11 cellular contexts compared by ENCODE assay signal in the genomic region with DNA sequence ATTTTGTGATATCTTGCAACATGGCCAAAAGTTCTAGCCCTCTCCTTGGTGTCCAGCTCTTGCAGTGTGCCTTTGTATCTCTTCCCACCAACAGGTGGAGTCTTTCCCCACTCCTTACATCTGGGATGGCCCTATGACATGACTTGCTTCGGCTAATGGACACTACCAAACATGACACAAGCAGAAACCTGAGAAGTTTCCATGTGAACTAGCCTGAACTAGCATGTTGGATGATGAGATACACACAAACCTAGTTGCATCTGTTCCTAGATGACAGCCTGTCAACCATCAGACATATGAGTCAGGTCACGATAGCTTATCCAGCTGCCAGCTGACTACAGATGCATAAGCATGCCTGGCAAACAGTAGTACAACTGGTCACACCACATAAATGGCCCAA.
A peak's percentile ranks its signal among the peaks of the same experiment; 100 is the strongest.
DNase-seq lines count a peak whose midpoint lies in the region; ATAC-seq and TF ChIP-seq lines count a peak whose summit lies in the region.
"Had no signal": no experiment of that assay in that cellular context is flagged by ENCODE, and none has a peak within 500 bp of the region (broad histone marks: within the 10 kb centered on the region; RNA-seq: fewer than 3 reads in every experiment).

No MANE protein-coding gene starts in this region.

- in situ Hi-C loops in GM23248 (cut with MboI), result no loop called here

- H3K4me3 ChIP-seq in AG04450 (ENCODE audit: low read depth, low read length), result no peak overlapping the region
- no peak overlapping the region for H3K4me3 ChIP-seq in GM23248
- no peak overlapping the region for H3K4me3 ChIP-seq in SK-N-SH (ENCODE audit: low read depth in 2 of 2, low read length in 1 of 2)
- H3K4me3 ChIP-seq in gastroesophageal sphincter, result no peak overlapping the region
- no peak overlapping the region for H3K4me3 ChIP-seq in MG63
- H3K4me3 ChIP-seq: uterus had no signal

- TF ChIP-seq CTCF in AG04450 (IDR thresholded peaks at IDR 0.05; ENCODE audit: low read depth, low read length), result peak; percentile 18; the same call in 1 of the 2 replicates
- peak; percentile 51 for TF ChIP-seq CTCF in SK-N-SH (IDR thresholded peaks at IDR 0.05)
- no peak for TF ChIP-seq CTCF in gastroesophageal sphincter (IDR thresholded peaks at IDR 0.05)

- TF ChIP-seq EP300 in SK-N-SH (IDR thresholded peaks at IDR 0.05; ENCODE audit: borderline replicate concordance in 1 of 2, low read depth in 1 of 2, low read length in 1 of 2), result no peak
- TF ChIP-seq EP300 in gastroesophageal sphincter (IDR thresholded peaks at IDR 0.05), result no peak

- H2AFZ ChIP-seq in GM23248 (no peak overlapping the region), SK-N-SH (ENCODE audit: low read depth) (no peak overlapping the region)

- H3K36me3 Mint-ChIP-seq in activated CD8-positive, alpha-beta memory T cell treated with anti-CD3 and anti-CD28 coated beads, Interleukin-2, amount 10 ng/mL, durations not matched to agents 7 days and 5 days, result no peaks in the 10 kb centered on the region
- H3K36me3 Mint-ChIP-seq: CD8-positive, alpha-beta T cell had no signal

- no peak overlapping the region for H3K4me3 Mint-ChIP-seq in activated CD8-positive, alpha-beta memory T cell treated with anti-CD3 and anti-CD28 coated beads, Interleukin-2, amount 10 ng/mL, durations not matched to agents 7 days and 5 days
- H3K4me3 Mint-ChIP-seq: CD8-positive, alpha-beta T cell had no signal

- no peaks in the 10 kb centered on the region for H3K9me3 Mint-ChIP-seq in activated CD8-positive, alpha-beta memory T cell treated with anti-CD3 and anti-CD28 coated beads, Interleukin-2, amount 10 ng/mL, durations not matched to agents 7 days and 5 days (ENCODE audit: low read depth)
- H3K9me3 Mint-ChIP-seq: CD8-positive, alpha-beta T cell had no signal

- H3K4me2 ChIP-seq in GM23248 (ENCODE audit: unreplicated experiment) (no peak overlapping the region), SK-N-SH (no peak overlapping the region)

- ATAC-seq in gastroesophageal sphincter, result no peak
- ATAC-seq in activated CD8-positive, alpha-beta memory T cell treated with anti-CD3 and anti-CD28 coated beads, Interleukin-2, amount 10 ng/mL, durations not matched to agents 7 days and 5 days, result no peak
- ATAC-seq in stimulated activated naive CD8-positive, alpha-beta T cell treated with anti-CD3 and anti-CD28 coated beads, Interleukin-15, Interleukin-2, amounts not matched to agents 100 U/mL and 50 U/mL, for 24 hours, result no peak
- ATAC-seq: CD8-positive, alpha-beta T cell had no signal

- POLR2A ChIA-PET in AG04450 (lab: Yijun Ruan, JAX) (no interaction called here), SK-N-SH (lab: Yijun Ruan, JAX) (no interaction called here)

- no peak overlapping the region for H3K27ac Mint-ChIP-seq in activated CD8-positive, alpha-beta memory T cell treated with anti-CD3 and anti-CD28 coated beads, Interleukin-2, amount 10 ng/mL, durations not matched to agents 7 days and 5 days
- H3K27ac Mint-ChIP-seq: CD8-positive, alpha-beta T cell had no signal

- H3K9me3 ChIP-seq in AG04450 (ENCODE audit: control insufficient read depth, insufficient read depth, low read length), result no peaks in the 10 kb centered on the region
- no peaks in the 10 kb centered on the region for H3K9me3 ChIP-seq in GM23248 (ENCODE audit: low read depth)
- no peaks in the 10 kb centered on the region for H3K9me3 ChIP-seq in SK-N-SH
- no peaks in the 10 kb centered on the region for H3K9me3 ChIP-seq in gastroesophageal sphincter
- no peaks in the 10 kb centered on the region for H3K9me3 ChIP-seq in MG63
- H3K9me3 ChIP-seq: uterus had no signal

- no peaks in the 10 kb centered on the region for H3K79me2 ChIP-seq in GM23248 (ENCODE audit: insufficient read depth)
- H3K79me2 ChIP-seq in SK-N-SH (ENCODE audit: insufficient read depth), result no peaks in the 10 kb centered on the region

- no peaks in the 10 kb centered on the region for H3K27me3 ChIP-seq in AG04450 (ENCODE audit: control insufficient read depth, insufficient read depth, low read length)
- no peaks in the 10 kb centered on the region for H3K27me3 ChIP-seq in GM23248 (replicated peaks; ENCODE audit: insufficient read depth)
- no peaks in the 10 kb centered on the region for H3K27me3 ChIP-seq in SK-N-SH (ENCODE audit: insufficient read depth)
- no peaks in the 10 kb centered on the region for H3K27me3 ChIP-seq in gastroesophageal sphincter
- no peaks in the 10 kb centered on the region for H3K27me3 ChIP-seq in MG63
- H3K27me3 ChIP-seq: uterus had no signal

- CTCF ChIA-PET in AG04450 (lab: Charles Lee) (no interaction called here), SK-N-SH (lab: Yijun Ruan, JAX) (interaction anchor here (0.6 to 1.5 kb wide), 5 partner anchors 14 to 552 kb away, joined by 3 to 8 read pairs (median 3); no protein-coding TSS in a partner anchor)
- CTCF ChIA-PET in activated CD8-positive, alpha-beta memory T cell treated with anti-CD3 and anti-CD28 coated beads, Interleukin-2, amount 10 ng/mL, durations not matched to agents 7 days and 5 days (lab: Charles Lee), result no interaction called here

- no peak overlapping the region for H3K27ac ChIP-seq in AG04450 (ENCODE audit: low read depth, low read length)
- H3K27ac ChIP-seq in GM23248, result no peak overlapping the region
- H3K27ac ChIP-seq in SK-N-SH (ENCODE audit: low read depth in 2 of 2, low read length in 1 of 2), result no peak overlapping the region
- H3K27ac ChIP-seq in gastroesophageal sphincter, result no peak overlapping the region
- H3K27ac ChIP-seq: uterus had no signal

- H3F3A ChIP-seq in GM23248 (ENCODE audit: insufficient read depth) (no peaks in the 10 kb centered on the region), SK-N-SH (replicated peaks; ENCODE audit: insufficient read depth) (no peaks in the 10 kb centered on the region)

- no peaks in the 10 kb centered on the region for H3K27me3 Mint-ChIP-seq in activated CD8-positive, alpha-beta memory T cell treated with anti-CD3 and anti-CD28 coated beads, Interleukin-2, amount 10 ng/mL, durations not matched to agents 7 days and 5 days

- no peaks in the 10 kb centered on the region for H3K4me1 ChIP-seq in GM23248 (ENCODE audit: insufficient read depth)
- no peaks in the 10 kb centered on the region; a peak in 1 of 4 replicates for H3K4me1 ChIP-seq in SK-N-SH (ENCODE audit: control insufficient read depth in 1 of 2, insufficient read depth in 2 of 2, low read depth in 1 of 2, low read length in 1 of 2)
- H3K4me1 ChIP-seq in gastroesophageal sphincter, result no peaks in the 10 kb centered on the region
- H3K4me1 ChIP-seq: uterus had no signal

- no peaks in the 10 kb centered on the region for H4K20me1 ChIP-seq in GM23248 (ENCODE audit: insufficient read depth)
- H4K20me1 ChIP-seq in SK-N-SH (ENCODE audit: insufficient read depth), result no peaks in the 10 kb centered on the region

- H3K9ac ChIP-seq in GM23248 (no peak overlapping the region), SK-N-SH (no peak overlapping the region)

- no peak for TF ChIP-seq POLR2A in gastroesophageal sphincter (IDR thresholded peaks at IDR 0.05)

- H3K4me1 Mint-ChIP-seq in activated CD8-positive, alpha-beta memory T cell treated with anti-CD3 and anti-CD28 coated beads, Interleukin-2, amount 10 ng/mL, durations not matched to agents 7 days and 5 days, result no peaks in the 10 kb centered on the region

- H3K9me2 ChIP-seq in GM23248 (ENCODE audit: insufficient read depth) (no peaks in the 10 kb centered on the region), SK-N-SH (no peaks in the 10 kb centered on the region)

- H3K36me3 ChIP-seq in GM23248 (ENCODE audit: low read depth), result no peaks in the 10 kb centered on the region
- H3K36me3 ChIP-seq in SK-N-SH (replicated peaks in 1 of 2; ENCODE audit: control insufficient read depth in 1 of 2, insufficient read depth in 2 of 2, low read length in 1 of 2), result no peaks in the 10 kb centered on the region
- no peaks in the 10 kb centered on the region for H3K36me3 ChIP-seq in gastroesophageal sphincter
- H3K36me3 ChIP-seq in MG63, result no peaks in the 10 kb centered on the region
- H3K36me3 ChIP-seq: uterus had no signal

- 56 to 60% methylated on average over 2 of the region's 2 CpGs for WGBS in GM23248 (ENCODE audit: low coverage in 1 of 2, low lambda C conversion rate in 2 of 2, missing lambda C conversion rate in 2 of 2), 2 experiments
- WGBS in SK-N-SH (ENCODE audit: low lambda C conversion rate), result 57% methylated on average over 2 of the region's 2 CpGs
- 80 to 88% methylated on average over 1 of the region's 2 CpGs for WGBS in gastroesophageal sphincter (ENCODE audit: low coverage in 1 of 2), 2 donors

- no peak for DNase-seq in AG04450 (ENCODE audit: low read depth, low spot score)
- peak; percentile 32 for DNase-seq in GM23248
- no peak for DNase-seq in SK-N-SH
- DNase-seq in iris pigment epithelial cell (ENCODE audit: low read depth), result peak; percentile 49
- no peak for DNase-seq in activated CD8-positive, alpha-beta memory T cell treated with anti-CD3 and anti-CD28 coated beads, Interleukin-2, amount 10 ng/mL, durations not matched to agents 7 days and 5 days
- DNase-seq in stimulated activated naive CD8-positive, alpha-beta T cell treated with anti-CD3 and anti-CD28 coated beads, Interleukin-15, Interleukin-2, amounts not matched to agents 100 U/mL and 50 U/mL, for 24 hours, result no peak
- DNase-seq in MG63, result no peak
- DNase-seq: CD8-positive, alpha-beta T cell; NCI-H1092 treated with DMSO at 0.1 percent for 48 hours; uterus had no signal

- peak; percentile 51 for TF ChIP-seq RAD21 in SK-N-SH (IDR thresholded peaks at IDR 0.05; ENCODE audit: low read length)

TF ChIP-seq in SK-N-SH, 30 proteins besides CTCF, POLR2A, EP300 and RAD21:
- TF ChIP-seq TCF12 (IDR thresholded peaks at IDR 0.05) (no peak), SMC3 (IDR thresholded peaks at IDR 0.05; ENCODE audit: low read depth, low read length) (peak; percentile 39)
TF ChIP-seq in SK-N-SH: peak in this region for 1.

Comparison
In these comparisons a context has a peak if more than half of its experiments do, and no peak if none do; other contexts are left out.
1. DNase-seq: peak in GM23248 (single experiment) and iris pigment epithelial cell (single experiment); none in AG04450 (single experiment), SK-N-SH (single experiment), activated CD8-positive, alpha-beta memory T cell treated with anti-CD3 and anti-CD28 coated beads, Interleukin-2, amount 10 ng/mL, durations not matched to agents 7 days and 5 days (single experiment), stimulated activated naive CD8-positive, alpha-beta T cell treated with anti-CD3 and anti-CD28 coated beads, Interleukin-15, Interleukin-2, amounts not matched to agents 100 U/mL and 50 U/mL, for 24 hours (single experiment) and MG63 (single experiment).
2. CTCF ChIP-seq: peak in AG04450 (single experiment) and SK-N-SH (single experiment); none in gastroesophageal sphincter (0 of 4).